Comparison of ENCODE assay signal across 1 cellular context in genomic region chr19:47608074-47608907, GRCh38.
TF ChIP-seq lines count a peak whose summit lies in the region.

No MANE protein-coding gene starts in this region.

TF ChIP-seq in HEK293, 187 proteins besides CTCF, POLR2A, EP300 and RAD21 (continued from another document):
- TF ChIP-seq ZBTB8A (tag by site-specific recombination; IDR thresholded peaks at IDR 0.05) (peak; percentile 76), ZEB2 (tag by site-specific recombination; IDR thresholded peaks at IDR 0.05) (peak; percentile 69), ZNF146 (tag by site-specific recombination; IDR thresholded peaks at IDR 0.05) (no peak), ZNF658 (tag by site-specific recombination; IDR thresholded peaks at IDR 0.05) (no peak), IKZF3 (tag by site-specific recombination; IDR thresholded peaks at IDR 0.05) (no peak), ZNF341 (tag by site-specific recombination; IDR thresholded peaks at IDR 0.05; ENCODE audit: low read depth) (peak; percentile 37), ZBTB21 (tag by site-specific recombination; IDR thresholded peaks at IDR 0.05) (no peak), ZNF48 (tag by site-specific recombination; IDR thresholded peaks at IDR 0.05) (no peak), ZFP41 (tag by site-specific recombination; IDR thresholded peaks at IDR 0.05; ENCODE audit: borderline replicate concordance) (no peak), ZNF76 (tag by site-specific recombination; IDR thresholded peaks at IDR 0.05; ENCODE audit: borderline replicate concordance, low read depth) (peak; percentile 94), EGR2 (tag by site-specific recombination; IDR thresholded peaks at IDR 0.05; ENCODE audit: low read depth) (no peak), MZF1 (tag by site-specific recombination; IDR thresholded peaks at IDR 0.05; ENCODE audit: borderline replicate concordance) (peak; percentile 65), HOXD13 (CRISPR knock-in tag; IDR thresholded peaks at IDR 0.05; ENCODE audit: borderline replicate concordance) (no peak), TCF7L2 (IDR thresholded peaks at IDR 0.05; ENCODE audit: borderline replicate concordance, low read depth, low read length) (no peak), ZNF664 (tag by site-specific recombination; IDR thresholded peaks at IDR 0.05) (no peak), PATZ1 (tag by site-specific recombination; IDR thresholded peaks at IDR 0.05) (peak; percentile 91), ZNF596 (tag by site-specific recombination; IDR thresholded peaks at IDR 0.05) (no peak), ZNF624 (tag by site-specific recombination; IDR thresholded peaks at IDR 0.05) (no peak), ZNF140 (tag by site-specific recombination; IDR thresholded peaks at IDR 0.05) (no peak), ZNF274 (IDR thresholded peaks at IDR 0.05; ENCODE audit: low read length) (no peak), ZNF274 (tag by site-specific recombination; IDR thresholded peaks at IDR 0.05; ENCODE audit: borderline replicate concordance) (no peak), ZNF837 (tag by site-specific recombination; IDR thresholded peaks at IDR 0.05) (no peak), ZNF555 (tag by site-specific recombination; conservative IDR thresholded peaks at IDR 0.05) (no peak)
- TF ChIP-seq, protein P1, sequence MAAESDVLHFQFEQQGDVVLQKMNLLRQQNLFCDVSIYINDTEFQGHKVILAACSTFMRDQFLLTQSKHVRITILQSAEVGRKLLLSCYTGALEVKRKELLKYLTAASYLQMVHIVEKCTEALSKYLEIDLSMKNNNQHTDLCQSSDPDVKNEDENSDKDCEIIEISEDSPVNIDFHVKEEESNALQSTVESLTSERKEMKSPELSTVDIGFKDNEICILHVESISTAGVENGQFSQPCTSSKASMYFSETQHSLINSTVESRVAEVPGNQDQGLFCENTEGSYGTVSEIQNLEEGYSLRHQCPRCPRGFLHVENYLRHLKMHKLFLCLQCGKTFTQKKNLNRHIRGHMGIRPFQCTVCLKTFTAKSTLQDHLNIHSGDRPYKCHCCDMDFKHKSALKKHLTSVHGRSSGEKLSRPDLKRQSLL (tag by site-specific recombination; IDR thresholded peaks at IDR 0.05): no peak; the same call in 1 of the 2 replicates
- TF ChIP-seq, protein P2, sequence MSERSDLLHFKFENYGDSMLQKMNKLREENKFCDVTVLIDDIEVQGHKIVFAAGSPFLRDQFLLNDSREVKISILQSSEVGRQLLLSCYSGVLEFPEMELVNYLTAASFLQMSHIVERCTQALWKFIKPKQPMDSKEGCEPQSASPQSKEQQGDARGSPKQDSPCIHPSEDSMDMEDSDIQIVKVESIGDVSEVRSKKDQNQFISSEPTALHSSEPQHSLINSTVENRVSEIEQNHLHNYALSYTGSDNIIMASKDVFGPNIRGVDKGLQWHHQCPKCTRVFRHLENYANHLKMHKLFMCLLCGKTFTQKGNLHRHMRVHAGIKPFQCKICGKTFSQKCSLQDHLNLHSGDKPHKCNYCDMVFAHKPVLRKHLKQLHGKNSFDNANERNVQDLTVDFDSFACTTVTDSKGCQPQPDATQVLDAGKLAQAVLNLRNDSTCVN (tag by site-specific recombination; optimal IDR thresholded peaks at IDR 0.05): peak; percentile 97
